In the genomic region with DNA sequence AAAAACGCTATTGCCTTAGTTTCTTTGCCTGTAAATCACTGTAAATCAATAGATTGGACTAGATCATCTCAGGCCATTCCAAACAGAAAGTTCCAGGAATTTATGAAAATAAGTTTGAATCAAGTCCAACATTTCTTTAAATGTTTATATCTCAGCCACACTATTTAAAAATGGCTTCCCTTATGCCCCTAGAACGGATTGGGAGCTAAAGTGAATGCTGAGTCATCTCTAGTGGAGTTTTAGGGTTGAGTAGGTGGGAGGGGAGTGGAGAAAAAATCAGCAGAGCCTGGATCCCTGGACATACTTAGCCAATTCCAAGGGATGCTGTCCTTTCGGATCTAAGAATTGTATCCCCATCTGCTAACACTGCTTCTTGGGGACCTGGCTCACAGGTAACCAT, we compare ENCODE assay signal across 29 cellular contexts. TPM values are rescaled to one million over a fixed set of nuclear protein-coding genes. Genes with fewer than 3 reads are reported as not detected.
"Had no signal": no experiment of that assay in that cellular context is flagged by ENCODE, and none has a peak within 500 bp of the region (broad histone marks: within the 10 kb centered on the region; RNA-seq: fewer than 3 reads in every experiment).

No MANE protein-coding gene starts in this region.

- H3K4me2 ChIP-seq: neural progenitor cell had no signal

- H3K4me1 ChIP-seq: left ventricle myocardium inferior, right atrium auricular region, sigmoid colon, spleen, tibial artery, upper lobe of right lung had no signal

- DNase-seq: hypothalamus; immature natural killer cell; islet precursor cell; left ventricle myocardium inferior; mesendoderm; naive B cell; natural killer cell; nephron progenitor cell; occipital lobe; sigmoid colon; small intestine; spleen; stimulated activated CD4-positive, alpha-beta T cell treated with anti-CD3 and anti-CD28 coated beads, Interleukin-4, amount 100 ng/mL, for 24 hours; stimulated activated naive CD4-positive, alpha-beta T cell; tibial artery; trophoblast cell; upper lobe of right lung had no signal

- FAIRE-seq: small intestine, urothelium cell line had no signal

- ATAC-seq: natural killer cell; stimulated activated effector memory CD8-positive, alpha-beta T cell treated with anti-CD3 and anti-CD28 coated beads, Interleukin-12 subunit alpha, Interleukin-12 subunit beta, amount 100 ng/mL, for 72 hours; upper lobe of right lung had no signal

- H3K4me3 ChIP-seq: left ventricle myocardium inferior, lung, neural progenitor cell, right atrium auricular region, sigmoid colon, spleen, suprapubic skin, thoracic aorta, tibial artery, upper lobe of right lung had no signal

- H2AFZ ChIP-seq: parathyroid adenoma had no signal

- H3K27ac ChIP-seq: left ventricle myocardium inferior, neural progenitor cell, neutrophil, parathyroid adenoma, right atrium auricular region, sigmoid colon, spleen, thoracic aorta, tibial artery, upper lobe of right lung had no signal

- H3K27me3 ChIP-seq: neural progenitor cell, neutrophil, right atrium auricular region, sigmoid colon, spleen, suprapubic skin, upper lobe of right lung had no signal

- H3K9ac ChIP-seq: neural progenitor cell, parathyroid adenoma had no signal

- H3K79me2 ChIP-seq: parathyroid adenoma had no signal

- H3K9me3 ChIP-seq: left ventricle myocardium inferior, neutrophil, right atrium auricular region, sigmoid colon, spleen, suprapubic skin, thoracic aorta, tibial artery, upper lobe of right lung had no signal

- H3K36me3 ChIP-seq: left ventricle myocardium inferior, neural progenitor cell, neutrophil, right atrium auricular region, sigmoid colon, spleen, suprapubic skin, thoracic aorta, tibial artery, upper lobe of right lung had no signal

RNA-seq across cellular contexts. Expression of a gene that starts 48.6 kb away (rescaled TPM):
- total RNA-seq: natural killer cell, osteocyte, posterior vena cava, pulmonary artery endothelial cell had no signal
- polyA plus RNA-seq: immature natural killer cell had no signal
